9 cellular contexts compared by ENCODE assay signal in genomic region chr7:90708841-90709317, GRCh38.
DNase-seq lines count a peak whose midpoint lies in the region; ATAC-seq, FAIRE-seq and TF ChIP-seq lines count a peak whose summit lies in the region.
"Had no signal": no experiment of that assay in that cellular context is flagged by ENCODE, and none has a peak within 500 bp of the region (broad histone marks: within the 10 kb centered on the region; RNA-seq: fewer than 3 reads in every experiment).

No MANE protein-coding gene starts in this region.

- no peaks in the 10 kb centered on the region for H3K9me3 ChIP-seq in ovary

- no peaks in the 10 kb centered on the region for H3K9me3 Mint-ChIP-seq in activated CD8-positive, alpha-beta T cell treated with anti-CD3 and anti-CD28 coated beads for 36 hours
- H3K9me3 Mint-ChIP-seq in activated CD8-positive, alpha-beta T cell treated with anti-CD3 and anti-CD28 coated beads, Interleukin-2, amount 10 ng/mL, durations not matched to agents 7 days and 5 days (ENCODE audit: insufficient read depth), result no peaks in the 10 kb centered on the region
- H3K9me3 Mint-ChIP-seq in activated B cell treated with CpG ODN at 0.5 μM for 24 hours, result no peaks in the 10 kb centered on the region
- H3K9me3 Mint-ChIP-seq: stimulated activated naive CD8-positive, alpha-beta T cell treated with anti-CD3 and anti-CD28 coated beads, Interleukin-15, amount 100 ng/mL, for 72 hours had no signal

- CTCF ChIA-PET in activated CD8-positive, alpha-beta T cell treated with anti-CD3 and anti-CD28 coated beads for 36 hours (lab: Charles Lee), result interaction anchor here (1.5 kb wide), 1 partner anchor 326 kb away, joined by 3 read pairs; no protein-coding TSS in a partner anchor
- CTCF ChIA-PET in activated CD8-positive, alpha-beta T cell treated with anti-CD3 and anti-CD28 coated beads, Interleukin-2, amount 10 ng/mL, durations not matched to agents 7 days and 5 days (lab: Charles Lee), result no interaction called here
- CTCF ChIA-PET in activated B cell treated with CpG ODN at 0.5 μM for 24 hours (lab: Charles Lee), result interaction anchor here (0.6 to 4.6 kb wide), 26 partner anchors 9 to 1227 kb away, joined by 3 to 59 read pairs (median 4); no protein-coding TSS in a partner anchor

- H3K27ac ChIP-seq in ovary, result no peak overlapping the region

- H3K36me3 Mint-ChIP-seq in activated CD8-positive, alpha-beta T cell treated with anti-CD3 and anti-CD28 coated beads for 36 hours (ENCODE audit: low read depth), result no peaks in the 10 kb centered on the region
- no peaks in the 10 kb centered on the region for H3K36me3 Mint-ChIP-seq in activated CD8-positive, alpha-beta T cell treated with anti-CD3 and anti-CD28 coated beads, Interleukin-2, amount 10 ng/mL, durations not matched to agents 7 days and 5 days (ENCODE audit: low read depth)
- H3K36me3 Mint-ChIP-seq in activated B cell treated with CpG ODN at 0.5 μM for 24 hours (ENCODE audit: low read depth), result peaks cover 2% of the 10 kb centered on the region

- no peaks in the 10 kb centered on the region for H3K27me3 ChIP-seq in ovary

- H3K36me3 ChIP-seq in ovary, result no peaks in the 10 kb centered on the region

- H3K27ac Mint-ChIP-seq in activated CD8-positive, alpha-beta T cell treated with anti-CD3 and anti-CD28 coated beads for 36 hours, result no peak overlapping the region
- no peak overlapping the region for H3K27ac Mint-ChIP-seq in activated CD8-positive, alpha-beta T cell treated with anti-CD3 and anti-CD28 coated beads, Interleukin-2, amount 10 ng/mL, durations not matched to agents 7 days and 5 days
- H3K27ac Mint-ChIP-seq in activated B cell treated with CpG ODN at 0.5 μM for 24 hours, result peak overlapping the region; percentile 96
- H3K27ac Mint-ChIP-seq: stimulated activated naive CD8-positive, alpha-beta T cell treated with anti-CD3 and anti-CD28 coated beads, Interleukin-15, amount 100 ng/mL, for 72 hours had no signal

- intact Hi-C loops in activated CD8-positive, alpha-beta T cell treated with anti-CD3 and anti-CD28 coated beads for 36 hours (cut with micrococcal nuclease), result no loop called here
- intact Hi-C loops in activated B cell treated with CpG ODN at 0.5 μM for 24 hours (cut with micrococcal nuclease), result loop anchor here (1.0 to 5.0 kb wide), 14 partner anchors 19 to 928 kb away; partner anchors contain the start of gene GTPBP10
- intact Hi-C loops in ovary (cut with DNase I), result loop anchor here in 1 of 4 donors (10.0 kb wide), 1 partner anchor 114 kb away; the partner anchor contains the start of gene CDK14

- no peak overlapping the region for H3K4me3 ChIP-seq in Jurkat, Clone E6-1 (ENCODE audit: low read length)
- no peak overlapping the region for H3K4me3 ChIP-seq in ovary

- no peak for ATAC-seq in activated CD8-positive, alpha-beta T cell treated with anti-CD3 and anti-CD28 coated beads for 36 hours
- no peak for ATAC-seq in activated CD8-positive, alpha-beta T cell treated with anti-CD3 and anti-CD28 coated beads, Interleukin-2, amount 10 ng/mL, durations not matched to agents 7 days and 5 days
- peak; percentile 40 for ATAC-seq in activated B cell treated with CpG ODN at 0.5 μM for 24 hours (ENCODE audit: low read depth)
- peak; percentile 79 for ATAC-seq in left lobe of liver
- ATAC-seq: stimulated activated naive CD8-positive, alpha-beta T cell treated with anti-CD3 and anti-CD28 coated beads, Interleukin-15, amount 100 ng/mL, for 72 hours had no signal

- no peak for TF ChIP-seq EP300 in ovary (IDR thresholded peaks at IDR 0.05)

- H3K4me1 Mint-ChIP-seq in activated CD8-positive, alpha-beta T cell treated with anti-CD3 and anti-CD28 coated beads for 36 hours (ENCODE audit: low read depth), result no peaks in the 10 kb centered on the region
- no peaks in the 10 kb centered on the region for H3K4me1 Mint-ChIP-seq in activated CD8-positive, alpha-beta T cell treated with anti-CD3 and anti-CD28 coated beads, Interleukin-2, amount 10 ng/mL, durations not matched to agents 7 days and 5 days (ENCODE audit: low read depth)
- peaks cover 81% of the 10 kb centered on the region for H3K4me1 Mint-ChIP-seq in activated B cell treated with CpG ODN at 0.5 μM for 24 hours
- H3K4me1 Mint-ChIP-seq: stimulated activated naive CD8-positive, alpha-beta T cell treated with anti-CD3 and anti-CD28 coated beads, Interleukin-15, amount 100 ng/mL, for 72 hours had no signal

- no peak for TF ChIP-seq POLR2A in H54 (IDR thresholded peaks at IDR 0.05; ENCODE audit: low read depth, low read length)
- TF ChIP-seq POLR2A in ovary (IDR thresholded peaks at IDR 0.05), result no peak

- H3K4me3 Mint-ChIP-seq in activated CD8-positive, alpha-beta T cell treated with anti-CD3 and anti-CD28 coated beads for 36 hours, result no peak overlapping the region
- no peak overlapping the region for H3K4me3 Mint-ChIP-seq in activated CD8-positive, alpha-beta T cell treated with anti-CD3 and anti-CD28 coated beads, Interleukin-2, amount 10 ng/mL, durations not matched to agents 7 days and 5 days
- H3K4me3 Mint-ChIP-seq in activated B cell treated with CpG ODN at 0.5 μM for 24 hours, result peak overlapping the region; percentile 86
- H3K4me3 Mint-ChIP-seq: stimulated activated naive CD8-positive, alpha-beta T cell treated with anti-CD3 and anti-CD28 coated beads, Interleukin-15, amount 100 ng/mL, for 72 hours had no signal

- peaks cover 3% of the 10 kb centered on the region for H3K27me3 Mint-ChIP-seq in activated CD8-positive, alpha-beta T cell treated with anti-CD3 and anti-CD28 coated beads for 36 hours
- H3K27me3 Mint-ChIP-seq in activated CD8-positive, alpha-beta T cell treated with anti-CD3 and anti-CD28 coated beads, Interleukin-2, amount 10 ng/mL, durations not matched to agents 7 days and 5 days (ENCODE audit: low read depth), result no peaks in the 10 kb centered on the region
- H3K27me3 Mint-ChIP-seq in activated B cell treated with CpG ODN at 0.5 μM for 24 hours, result no peaks in the 10 kb centered on the region
- H3K27me3 Mint-ChIP-seq: stimulated activated naive CD8-positive, alpha-beta T cell treated with anti-CD3 and anti-CD28 coated beads, Interleukin-15, amount 100 ng/mL, for 72 hours had no signal

- WGBS in ovary, 3 donors, result 69 to 74% (median 72%) methylated on average over 5 of the region's 5 CpGs

- FAIRE-seq in H54 (lab: Jason Lieb, UNC), result peak; percentile 87

- peak; percentile 45 for TF ChIP-seq CTCF in activated CD8-positive, alpha-beta T cell treated with anti-CD3 and anti-CD28 coated beads for 36 hours (IDR thresholded peaks at IDR 0.05)
- TF ChIP-seq CTCF in activated B cell treated with CpG ODN at 0.5 μM for 24 hours (IDR thresholded peaks at IDR 0.05), result no peak
- no peak for TF ChIP-seq CTCF in ovary (IDR thresholded peaks at IDR 0.05)

- POLR2A ChIA-PET in activated CD8-positive, alpha-beta T cell treated with anti-CD3 and anti-CD28 coated beads for 36 hours (lab: Charles Lee), result no interaction called here
- POLR2A ChIA-PET in activated CD8-positive, alpha-beta T cell treated with anti-CD3 and anti-CD28 coated beads, Interleukin-2, amount 10 ng/mL, durations not matched to agents 7 days and 5 days (lab: Charles Lee), result no interaction called here
- POLR2A ChIA-PET in activated B cell treated with CpG ODN at 0.5 μM for 24 hours (lab: Charles Lee), result interaction anchor here (0.7 to 3.4 kb wide), 19 partner anchors 8 to 325 kb away, joined by 3 to 22 read pairs (median 4); partner anchors contain the start of gene CDK14

- DNase-seq in activated CD8-positive, alpha-beta T cell treated with anti-CD3 and anti-CD28 coated beads for 36 hours, result peak; percentile 18
- DNase-seq in activated CD8-positive, alpha-beta T cell treated with anti-CD3 and anti-CD28 coated beads, Interleukin-2, amount 10 ng/mL, durations not matched to agents 7 days and 5 days, result no peak
- DNase-seq in H54 (ENCODE audit: insufficient read length, low spot score) (no peak), activated B cell treated with CpG ODN at 0.5 μM for 24 hours (no peak), left lobe of liver (ENCODE audit: low spot score) (no peak), NCI-H1417 (lab: John Stamatoyannopoulos, UW) (no peak), ovary (no peak)
- DNase-seq in Jurkat, Clone E6-1 (ENCODE audit: low read depth, low spot score), result peak; percentile 49

- H3K4me1 ChIP-seq in ovary (ENCODE audit: insufficient read depth), result peaks cover 14% of the 10 kb centered on the region

Comparison
In these comparisons a context has a peak if more than half of its experiments do, and no peak if none do; other contexts are left out.
1. DNase-seq: peak in activated CD8-positive, alpha-beta T cell treated with anti-CD3 and anti-CD28 coated beads for 36 hours (single experiment) and Jurkat, Clone E6-1 (single experiment); none in activated CD8-positive, alpha-beta T cell treated with anti-CD3 and anti-CD28 coated beads, Interleukin-2, amount 10 ng/mL, durations not matched to agents 7 days and 5 days (single experiment), H54 (single experiment), activated B cell treated with CpG ODN at 0.5 μM for 24 hours (single experiment), left lobe of liver (single experiment), NCI-H1417 (0 of 3) and ovary (0 of 5).
2. ATAC-seq: peak in activated B cell treated with CpG ODN at 0.5 μM for 24 hours (single experiment) and left lobe of liver (single experiment); none in activated CD8-positive, alpha-beta T cell treated with anti-CD3 and anti-CD28 coated beads for 36 hours (single experiment) and activated CD8-positive, alpha-beta T cell treated with anti-CD3 and anti-CD28 coated beads, Interleukin-2, amount 10 ng/mL, durations not matched to agents 7 days and 5 days (single experiment).